Comparison of ENCODE assay signal across 15 cellular contexts in genomic region chr5:6900828-6901227, GRCh38.
A peak's percentile ranks its signal among the peaks of the same experiment; 100 is the strongest.
DNase-seq lines count a peak whose midpoint lies in the region; ATAC-seq, FAIRE-seq and TF ChIP-seq lines count a peak whose summit lies in the region.
"Had no signal": no experiment of that assay in that cellular context is flagged by ENCODE, and none has a peak within 500 bp of the region (broad histone marks: within the 10 kb centered on the region; RNA-seq: fewer than 3 reads in every experiment).

No MANE protein-coding gene starts in this region.

- H3K27ac Mint-ChIP-seq in CD14-positive monocyte: no peak overlapping the region

- intact Hi-C loops in left colon (cut with DNase I, micrococcal nuclease) (no loop called here), CD14-positive monocyte (cut with micrococcal nuclease) (no loop called here)

- DNase-seq in A549 (ENCODE audit: low read depth in 1 of 2, low spot score in 1 of 2) (peak; percentile 11 to 52), NCI-H1417 treated with DMSO at 0.1 percent for 48 hours (lab: John Stamatoyannopoulos, UW) (peak; percentile 82), NCI-H446 treated with DMSO at 0.1 percent for 48 hours (lab: John Stamatoyannopoulos, UW) (peak; percentile 73), left colon (peak; percentile 7 to 33), CD14-positive monocyte (ENCODE audit: low spot score) (no peak)
- DNase-seq: activated CD4-positive, CD25-positive, alpha-beta regulatory T cell treated with anti-CD3 and anti-CD28 coated beads, Interleukin-2, amount 50 U/mL, for 72 hours; activated T-cell treated with anti-CD3 and anti-CD28 coated beads, Interleukin-2, amount 50 U/mL, for 4 hours; heart left ventricle; MG63; stimulated activated CD4-positive, alpha-beta T cell treated with anti-CD3 and anti-CD28 coated beads, Interleukin-12 subunit alpha, Interleukin-12 subunit beta, amount 100 ng/mL, for 4 hours; testis had no signal

- H3K4me1 ChIP-seq in A549: peaks cover 8% of the 10 kb centered on the region; the same call in 1 of the 3 replicates
- H3K4me1 ChIP-seq: testis had no signal

- H3K9me3 ChIP-seq in A549: no peaks in the 10 kb centered on the region
- H3K9me3 ChIP-seq: MG63, testis had no signal

- peak in 1 of 2 experiments; percentile 36; a peak in 3 of 6 replicates for ATAC-seq in A549
- peak; percentile 86 for ATAC-seq in left colon
- ATAC-seq in HG02642 (IDR thresholded peaks at IDR 0.05; ENCODE audit: poor library complexity, unreplicated experiment): no peak
- ATAC-seq in SK-N-SH treated with all-trans-retinoic acid at 6 μM for 48 hours: no peak
- ATAC-seq in HG03378 (IDR thresholded peaks at IDR 0.05; ENCODE audit: unreplicated experiment): no peak
- ATAC-seq: activated T-cell treated with anti-CD3 and anti-CD28 coated beads, Interleukin-2, amount 50 U/mL, for 4 hours; heart left ventricle had no signal

- H3K4me1 Mint-ChIP-seq in CD14-positive monocyte: no peaks in the 10 kb centered on the region

- H3K4me3 Mint-ChIP-seq in CD14-positive monocyte: no peak overlapping the region
- H3K4me3 Mint-ChIP-seq: activated T-cell treated with anti-CD3 and anti-CD28 coated beads, Interleukin-2, amount 50 U/mL, for 4 hours had no signal

- peaks cover 0 to 6% (median 3%) of the 10 kb centered on the region in 7 donors for H3K9me3 Mint-ChIP-seq in CD14-positive monocyte

- peak overlapping the region; percentile 47 for H3K4me2 ChIP-seq in A549

- no peak overlapping the region for H3K4me3 ChIP-seq in A549
- H3K4me3 ChIP-seq: heart left ventricle, lung, MG63, testis had no signal

- TF ChIP-seq CTCF in A549 (IDR thresholded peaks at IDR 0.05) (no peak), CD14-positive monocyte (IDR thresholded peaks at IDR 0.05) (no peak)

- peaks cover 0 to 2% (median 0%) of the 10 kb centered on the region in 3 donors for H3K27me3 Mint-ChIP-seq in CD14-positive monocyte (ENCODE audit: low read depth in 3 of 3)

- no peak for TF ChIP-seq RAD21 in A549 (conservative IDR thresholded peaks at IDR 0.05 in 1 of 2, IDR thresholded peaks at IDR 0.05 in 1 of 2)

- H3K36me3 Mint-ChIP-seq in CD14-positive monocyte: no peaks in the 10 kb centered on the region

- POLR2A ChIA-PET in A549 (lab: Yijun Ruan, JAX): no interaction called here

- 6% methylated on average over 9 of the region's 9 CpGs for WGBS in A549 (ENCODE audit: missing lambda C conversion rate)

- H3K27ac ChIP-seq in A549: peak overlapping the region in 1 of 2 experiments; percentile 58; a peak in 2 of 6 replicates
- H3K27ac ChIP-seq: heart left ventricle had no signal

- no peak for TF ChIP-seq EP300 in A549 (IDR thresholded peaks at IDR 0.05)

- CTCF ChIA-PET in A549 (lab: Yijun Ruan, JAX): no interaction called here

- no peak for TF ChIP-seq POLR2A in A549 (IDR thresholded peaks at IDR 0.05; ENCODE audit: low read length)

- no peak for FAIRE-seq in A549 (lab: Jason Lieb, UNC)

TF ChIP-seq in A549, 52 proteins besides CTCF, POLR2A, EP300 and RAD21:
- no peak for TF ChIP-seq NPAS2 (CRISPR knock-in tag; IDR thresholded peaks at IDR 0.05; ENCODE audit: borderline replicate concordance)
- TF ChIP-seq KDM1A (IDR thresholded peaks at IDR 0.05; ENCODE audit: low read depth): no peak
- TF ChIP-seq HEYL (CRISPR knock-in tag; IDR thresholded peaks at IDR 0.05): no peak
- no peak for TF ChIP-seq HMGXB4 (CRISPR knock-in tag; IDR thresholded peaks at IDR 0.05; ENCODE audit: borderline replicate concordance)
- TF ChIP-seq RNF2 (IDR thresholded peaks at IDR 0.05; ENCODE audit: borderline replicate concordance, low read depth): no peak

TF ChIP-seq in SK-N-SH treated with all-trans-retinoic acid at 6 μM for 48 hours, 23 proteins besides CTCF, POLR2A, EP300 and RAD21:
- TF ChIP-seq ISL1 (CRISPR knock-in tag; IDR thresholded peaks at IDR 0.05) (no peak), ZFP3 (CRISPR knock-in tag; IDR thresholded peaks at IDR 0.05) (no peak)
